ENCODE assay signal across 26 cellular contexts in genomic region chr17:37388266-37388665, GRCh38. TPM values are rescaled to one million over a fixed set of nuclear protein-coding genes. Genes with fewer than 3 reads are reported as not detected.
A peak's percentile ranks its signal among the peaks of the same experiment; 100 is the strongest.
DNase-seq lines count a peak whose midpoint lies in the region; ATAC-seq, FAIRE-seq and TF ChIP-seq lines count a peak whose summit lies in the region.
"Had no signal": no experiment of that assay in that cellular context is flagged by ENCODE, and none has a peak within 500 bp of the region (broad histone marks: within the 10 kb centered on the region; RNA-seq: fewer than 3 reads in every experiment).

No MANE protein-coding gene starts in this region.

- ATAC-seq in IMR-90 (ENCODE audit: low read depth) (peak; percentile 57), GM21825 (IDR thresholded peaks at IDR 0.05; ENCODE audit: unreplicated experiment) (no peak)
- ATAC-seq: activated T-cell treated with anti-CD3 and anti-CD28 coated beads, Interleukin-2, amount 50 U/mL, for 72 hours; body of pancreas; left colon; psoas muscle had no signal

- intact Hi-C loops in IMR-90 (cut with micrococcal nuclease): no loop called here

- 0 out of 2 replicates have a peak, but pooled peaks cover 5% of the 10 kb centered on the region for H3K9me1 ChIP-seq in IMR-90 (ENCODE audit: insufficient read depth, low read length)

- H3K27ac ChIP-seq in AG04450 (ENCODE audit: low read depth, low read length): peak overlapping the region; percentile 21
- H3K27ac ChIP-seq in IMR-90 (ENCODE audit: insufficient read depth, low read length): no peak overlapping the region
- peak overlapping the region; percentile 65 for H3K27ac ChIP-seq in mesenchymal stem cell (ENCODE audit: low read length, poor library complexity, severe bottlenecking)
- H3K27ac ChIP-seq: body of pancreas, colonic mucosa, psoas muscle had no signal

- no peak for FAIRE-seq in bronchial epithelial cell (lab: Jason Lieb, UNC)
- FAIRE-seq: endothelial cell of umbilical vein, urothelium cell line had no signal

- H3K27me3 ChIP-seq in AG04450 (ENCODE audit: control insufficient read depth, insufficient read depth, low read length) (no peaks in the 10 kb centered on the region), IMR-90 (ENCODE audit: control insufficient read depth, insufficient read depth, low read length) (no peaks in the 10 kb centered on the region), bronchial epithelial cell (ENCODE audit: control insufficient read depth, insufficient read depth, low read length) (no peaks in the 10 kb centered on the region), mesenchymal stem cell (ENCODE audit: control insufficient read depth in 1 of 2, insufficient read depth in 1 of 2, low read length in 2 of 2) (no peaks in the 10 kb centered on the region), BE2C (no peaks in the 10 kb centered on the region)
- H3K27me3 ChIP-seq: body of pancreas, colonic mucosa, Peyer's patch had no signal

- H2AFZ ChIP-seq in IMR-90 (replicated peaks; ENCODE audit: low read length, poor library complexity) (peak overlapping the region; percentile 12), mesenchymal stem cell (ENCODE audit: low read depth, low read length) (no peak overlapping the region)

- H3K4me2 ChIP-seq in IMR-90 (ENCODE audit: low read depth, low read length): no peak overlapping the region
- no peak overlapping the region for H3K4me2 ChIP-seq in mesenchymal stem cell (ENCODE audit: low read length, poor library complexity, severe bottlenecking)

- CTCF ChIA-PET in AG04450 (lab: Charles Lee): interaction anchor here (1.3 to 1.4 kb wide), 2 partner anchors 12 to 14 kb away, joined by 3 to 16 read pairs; no protein-coding TSS in a partner anchor
- CTCF ChIA-PET in IMR-90 (lab: Yijun Ruan, JAX): interaction anchor here (0.7 to 3.4 kb wide), 3 partner anchors 10 to 17 kb away, joined by 3 to 21 read pairs (median 4); no protein-coding TSS in a partner anchor

- H3K4me3 ChIP-seq in AG04450 (ENCODE audit: low read depth, low read length) (no peak overlapping the region), IMR-90 (ENCODE audit: insufficient read depth, low read depth, low read length) (no peak overlapping the region), bronchial epithelial cell (ENCODE audit: low read depth, low read length) (no peak overlapping the region), mesenchymal stem cell (ENCODE audit: insufficient read depth in 1 of 2, low read depth in 1 of 2, low read length in 2 of 2) (peak overlapping the region in 1 of 2 experiments; percentile 15), BE2C (ENCODE audit: low read depth, low read length) (no peak overlapping the region)
- H3K4me3 ChIP-seq: body of pancreas, colonic mucosa, Peyer's patch, psoas muscle had no signal

- no peak overlapping the region for H2BK120ac ChIP-seq in IMR-90 (ENCODE audit: low read depth, low read length)
- no peak overlapping the region for H2BK120ac ChIP-seq in mesenchymal stem cell (ENCODE audit: low read depth, low read length)

- H2AK9ac ChIP-seq in IMR-90 (replicated peaks; ENCODE audit: low read depth, low read length, poor library complexity): no peak overlapping the region

- no peak overlapping the region for H2BK5ac ChIP-seq in IMR-90 (ENCODE audit: low read depth, low read length, poor library complexity, severe bottlenecking)
- H2BK5ac ChIP-seq in mesenchymal stem cell (ENCODE audit: low read depth, low read length, poor library complexity, severe bottlenecking): no peak overlapping the region

- H4K5ac ChIP-seq in IMR-90 (ENCODE audit: low read depth, low read length): no peak overlapping the region

- H3K9me3 ChIP-seq in AG04450 (ENCODE audit: control insufficient read depth, insufficient read depth, low read length) (no peaks in the 10 kb centered on the region), IMR-90 (ENCODE audit: control insufficient read depth, insufficient read depth, low read length) (no peaks in the 10 kb centered on the region), mesenchymal stem cell (ENCODE audit: control insufficient read depth, low read length) (no peaks in the 10 kb centered on the region), BE2C (no peaks in the 10 kb centered on the region)
- H3K9me3 ChIP-seq: body of pancreas, colonic mucosa, Peyer's patch, psoas muscle had no signal

- no peak overlapping the region for H2BK12ac ChIP-seq in mesenchymal stem cell (ENCODE audit: low read length in 2 of 2)

- no peak for TF ChIP-seq POLR2A in IMR-90 (IDR thresholded peaks at IDR 0.05; ENCODE audit: low read depth, low read length)

- peak overlapping the region in 1 of 2 experiments; percentile 57; a peak in 1 of 4 replicates for H4K8ac ChIP-seq in IMR-90 (ENCODE audit: low read depth in 2 of 2, low read length in 2 of 2)
- H4K8ac ChIP-seq in mesenchymal stem cell (ENCODE audit: low read length): no peak overlapping the region

- TF ChIP-seq CTCF in AG04450 (IDR thresholded peaks at IDR 0.05; ENCODE audit: low read depth, low read length) (no peak), IMR-90 (conservative IDR thresholded peaks at IDR 0.05; ENCODE audit: low read depth, low read length) (no peak), bronchial epithelial cell (IDR thresholded peaks at IDR 0.05; ENCODE audit: insufficient read depth, low read length, severe bottlenecking) (no peak), BE2C (IDR thresholded peaks at IDR 0.05; ENCODE audit: low read depth, low read length) (no peak)

- dilution Hi-C loops in IMR-90 (cut with HindIII; ENCODE audit: low sequenced_read_pairs, unreplicated experiment): no loop called here

- no peak overlapping the region; the same call in none of the 2 replicates for H3K14ac ChIP-seq in IMR-90 (replicated peaks; ENCODE audit: low read depth, low read length)
- no peak overlapping the region for H3K14ac ChIP-seq in mesenchymal stem cell (ENCODE audit: low read length in 2 of 2)

- H4K91ac ChIP-seq in IMR-90 (ENCODE audit: insufficient read depth, low read depth, low read length) (no peak overlapping the region), mesenchymal stem cell (ENCODE audit: low read length) (no peak overlapping the region)

- H3K56ac ChIP-seq in IMR-90 (ENCODE audit: extremely low read depth, insufficient read depth, low read length): no peak overlapping the region

- H3K4me1 ChIP-seq in IMR-90 (ENCODE audit: control insufficient read depth, insufficient read depth, low read length) (peaks cover 7% of the 10 kb centered on the region), mesenchymal stem cell (ENCODE audit: control insufficient read depth, insufficient read depth, low read depth, low read length) (peaks cover 5% of the 10 kb centered on the region), BE2C (peaks cover 17% of the 10 kb centered on the region)

- H3K18ac ChIP-seq in IMR-90 (ENCODE audit: low read depth, low read length): peak overlapping the region; percentile 32; the same call in 1 of the 2 replicates
- H3K18ac ChIP-seq in mesenchymal stem cell (ENCODE audit: low read depth in 1 of 2, low read length in 2 of 2): no peak overlapping the region

- H3K9ac ChIP-seq in IMR-90 (ENCODE audit: low read depth, low read length): no peak overlapping the region
- peak overlapping the region; percentile 70 for H3K9ac ChIP-seq in mesenchymal stem cell (ENCODE audit: low read length)

- no TSS peak for BruUV-seq in IMR-90 (replicated peaks; lab: Mats Ljungman, UMichigan)

- no peak for TF ChIP-seq RAD21 in IMR-90 (IDR thresholded peaks at IDR 0.05; ENCODE audit: low read length)

- WGBS in IMR-90 (ENCODE audit: extremely low coverage in 2 of 2, insufficient read length in 1 of 2), 2 experiments: no CpG with 5 or more reads among the region's 3 CpGs
- 88% methylated on average over 3 of the region's 3 CpGs for WGBS in mesenchymal stem cell

- H3K36me3 ChIP-seq in IMR-90 (ENCODE audit: control insufficient read depth, insufficient read depth, low read length) (no peaks in the 10 kb centered on the region), bronchial epithelial cell (ENCODE audit: control insufficient read depth, insufficient read depth, low read length) (no peaks in the 10 kb centered on the region), mesenchymal stem cell (ENCODE audit: control insufficient read depth in 1 of 2, insufficient read depth in 2 of 2, low read depth in 1 of 2, low read length in 2 of 2) (no peaks in the 10 kb centered on the region), BE2C (no peaks in the 10 kb centered on the region)
- H3K36me3 ChIP-seq: colonic mucosa, Peyer's patch had no signal

- H3K79me1 ChIP-seq in IMR-90 (ENCODE audit: low read depth in 1 of 2, low read length in 2 of 2) (peaks cover 0 to 25% of the 10 kb centered on the region in 2 experiments; a peak in 3 of 4 replicates), mesenchymal stem cell (replicated peaks; ENCODE audit: low read length, poor library complexity, severe bottlenecking) (peaks cover 7% of the 10 kb centered on the region)

- H2BK20ac ChIP-seq in IMR-90 (ENCODE audit: low read depth, low read length): peak overlapping the region; percentile 41; the same call in 1 of the 2 replicates

- DNase-seq in AG04450 (ENCODE audit: low read depth, low spot score): no peak
- DNase-seq in IMR-90: peak; percentile 88
- peak; percentile 34 for DNase-seq in bronchial epithelial cell (ENCODE audit: low read depth)
- peak; percentile 49 for DNase-seq in mesenchymal stem cell
- DNase-seq in NCI-H2081 treated with DMSO at 0.1 percent for 48 hours (lab: John Stamatoyannopoulos, UW): no peak
- no peak for DNase-seq in NCI-H2081 (lab: John Stamatoyannopoulos, UW)
- DNase-seq in BE2C: no peak
- DNase-seq: activated CD8-positive, alpha-beta memory T cell treated with anti-CD3 and anti-CD28 coated beads for 24 hours; activated T-cell treated with anti-CD3 and anti-CD28 coated beads, Interleukin-2, amount 50 U/mL, for 72 hours; AML-193; body of pancreas; colonic mucosa; GOT3; left colon; NCI-H1694; Peyer's patch; psoas muscle; stimulated activated CD8-positive, alpha-beta memory T cell treated with anti-CD3 and anti-CD28 coated beads, Interleukin-4, amount 100 ng/mL, for 48 hours had no signal

- no peak overlapping the region for H2BK15ac ChIP-seq in IMR-90 (ENCODE audit: low read depth, low read length)
- H2BK15ac ChIP-seq in mesenchymal stem cell (ENCODE audit: low read depth, poor library complexity, severe bottlenecking): no peak overlapping the region

- H3K23ac ChIP-seq in IMR-90 (ENCODE audit: low read depth, low read length): no peak overlapping the region
- no peak overlapping the region for H3K23ac ChIP-seq in mesenchymal stem cell (ENCODE audit: low read length in 2 of 2)

- H2AK5ac ChIP-seq in IMR-90 (ENCODE audit: low read depth, low read length) (no peak overlapping the region), mesenchymal stem cell (ENCODE audit: low read length, severe bottlenecking) (no peak overlapping the region)

- H3K4ac ChIP-seq in IMR-90 (ENCODE audit: low read depth, low read length): no peak overlapping the region
- no peak overlapping the region for H3K4ac ChIP-seq in mesenchymal stem cell (ENCODE audit: low read depth in 1 of 2, low read length in 2 of 2)

- POLR2A ChIA-PET in AG04450 (lab: Yijun Ruan, JAX): no interaction called here
- POLR2A ChIA-PET in IMR-90 (lab: Charles Lee; ENCODE audit: unreplicated experiment): no interaction called here

- in situ Hi-C loops in IMR-90 (cut with MboI; ENCODE audit: low sequenced_read_pairs): no loop called here

- H4K20me1 ChIP-seq in IMR-90 (ENCODE audit: insufficient read depth, low read length): peaks cover 5% of the 10 kb centered on the region; the same call in 1 of the 2 replicates

RNA-seq across cellular contexts. Expression of gene C17orf78, which starts 12.5 kb away (rescaled TPM):
- polyA plus RNA-seq in AG04450 (2011; rRNA removed) (not detected in 2 replicates), IMR-90 (2012; rRNA removed) (not detected in 2 replicates)
- not detected in 2 replicates for polyA minus RNA-seq in AG04450 (2011; rRNA and poly(A)+ RNA removed)
- total RNA-seq in IMR-90 (2012; rRNA removed) (not detected in 2 replicates), bronchial epithelial cell (not detected in 2 replicates)
- polyA plus RNA-seq in IMR-90 (2012; cell fraction: cytosol; rRNA removed): not detected in 2 replicates
- not detected in 2 replicates for polyA plus RNA-seq in IMR-90 (2012; cell fraction: nucleus; rRNA removed; ENCODE audit: low replicate concordance)
- not detected for polyA plus RNA-seq in mesenchymal stem cell (2013, experiment 1 of 2)
- polyA plus RNA-seq in mesenchymal stem cell (2013, experiment 2 of 2): not detected
- not detected for polyA plus RNA-seq in BE2C (2012; ENCODE audit: insufficient read depth, insufficient read length, low read depth)
- total RNA-seq: activated T-cell treated with anti-CD3 and anti-CD28 coated beads, Interleukin-2, amount 50 U/mL, for 72 hours; body of pancreas; colonic mucosa; endothelial cell of umbilical vein; G401; left colon; mononuclear cell; NCI-H460; neural crest cell; psoas muscle; subcutaneous adipose tissue had no signal
- polyA plus RNA-seq: endothelial cell of umbilical vein had no signal

RNA-seq across cellular contexts. Expression of gene ACACA, which starts 18.4 kb away (rescaled TPM):
- polyA plus RNA-seq in AG04450 (2011; rRNA removed): 53.6 and 57.9 TPM in 2 replicates
- polyA minus RNA-seq in AG04450 (2011; rRNA and poly(A)+ RNA removed): 161 and 163 TPM in 2 replicates
- total RNA-seq in IMR-90 (2012; rRNA removed): 35.3 and 39.1 TPM in 2 replicates
- polyA plus RNA-seq in IMR-90 (2012; rRNA removed): 19.7 and 21.3 TPM in 2 replicates
- polyA plus RNA-seq in IMR-90 (2012; cell fraction: cytosol; rRNA removed): 8.0 and 10.6 TPM in 2 replicates
- 16.2 and 40.7 TPM in 2 replicates for polyA plus RNA-seq in IMR-90 (2012; cell fraction: nucleus; rRNA removed; ENCODE audit: low replicate concordance)
- 44.8 and 59.5 TPM in 2 replicates for total RNA-seq in bronchial epithelial cell
- 18.9 TPM for polyA plus RNA-seq in mesenchymal stem cell (2013, experiment 1 of 2)
- 18.5 TPM for polyA plus RNA-seq in mesenchymal stem cell (2013, experiment 2 of 2)
- polyA plus RNA-seq in BE2C (2012; ENCODE audit: insufficient read depth, insufficient read length, low read depth): 34.2 TPM

RNA-seq across cellular contexts. Expression of gene TADA2A, which starts 18.4 kb away (rescaled TPM):
- polyA plus RNA-seq in AG04450 (2011; rRNA removed) (18.1 and 21.4 TPM in 2 replicates), IMR-90 (2012; rRNA removed) (9.0 and 13.1 TPM in 2 replicates)
- polyA minus RNA-seq in AG04450 (2011; rRNA and poly(A)+ RNA removed): 32.6 and 32.8 TPM in 2 replicates
- total RNA-seq in IMR-90 (2012; rRNA removed) (17.2 and 19.7 TPM in 2 replicates), bronchial epithelial cell (15.8 and 17.3 TPM in 2 replicates)
- 3.4 and 3.5 TPM in 2 replicates for polyA plus RNA-seq in IMR-90 (2012; cell fraction: cytosol; rRNA removed)
- polyA plus RNA-seq in IMR-90 (2012; cell fraction: nucleus; rRNA removed; ENCODE audit: low replicate concordance): 7.1 and 33.3 TPM in 2 replicates
- 11.1 TPM for polyA plus RNA-seq in mesenchymal stem cell (2013, experiment 1 of 2)
- polyA plus RNA-seq in mesenchymal stem cell (2013, experiment 2 of 2): 11.2 TPM
- 25.0 TPM for polyA plus RNA-seq in BE2C (2012; ENCODE audit: insufficient read depth, insufficient read length, low read depth)

Comparison
In these comparisons a context has a peak if more than half of its experiments do, and no peak if none do; other contexts are left out.
1. DNase-seq: peak in IMR-90 (single experiment), bronchial epithelial cell (single experiment) and mesenchymal stem cell (single experiment); none in AG04450 (single experiment), NCI-H2081 treated with DMSO at 0.1 percent for 48 hours (single experiment), NCI-H2081 (0 of 2) and BE2C (single experiment).